In the genomic region with DNA sequence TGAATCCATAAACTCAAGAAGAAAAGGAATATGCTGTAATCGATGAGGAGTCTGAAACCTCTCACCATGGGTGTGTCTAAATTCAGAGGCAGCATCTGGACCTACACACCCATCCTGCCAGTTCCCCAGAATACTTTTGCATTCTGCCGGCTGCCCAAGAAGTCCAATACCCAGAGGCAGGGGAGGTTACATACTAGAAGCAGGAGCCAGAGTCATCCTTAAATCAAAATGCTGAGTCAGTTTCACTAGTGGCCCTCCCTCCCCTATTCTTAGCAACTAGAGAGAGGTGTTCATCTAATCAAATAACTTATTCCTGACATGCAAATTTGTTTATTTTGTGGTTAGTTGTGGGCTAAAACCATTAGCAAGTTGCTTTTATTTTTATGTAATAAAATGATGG, we compare ENCODE assay signal across 17 cellular contexts. TPM values are rescaled to one million over a fixed set of nuclear protein-coding genes. Genes with fewer than 3 reads are reported as not detected.
DNase-seq lines count a peak whose midpoint lies in the region; ATAC-seq and TF ChIP-seq lines count a peak whose summit lies in the region.
"Had no signal": no experiment of that assay in that cellular context is flagged by ENCODE, and none has a peak within 500 bp of the region (broad histone marks: within the 10 kb centered on the region; RNA-seq: fewer than 3 reads in every experiment).

No MANE protein-coding gene starts in this region.

- no peak for TF ChIP-seq POLR2A in thyroid gland (IDR thresholded peaks at IDR 0.05)

- POLR2A ChIA-PET in activated B cell treated with CpG ODN at 0.5 μM for 24 hours (lab: Charles Lee): interaction anchor here (1.0 to 9.3 kb wide), 2 partner anchors 17 to 39 kb away, joined by 3 to 189 read pairs; no protein-coding TSS in a partner anchor

- H3K4me3 ChIP-seq in thyroid gland (replicated peaks in 1 of 3): no peak overlapping the region

- H3K4me1 Mint-ChIP-seq in activated B cell treated with CpG ODN at 0.5 μM for 24 hours: peaks cover 82% of the 10 kb centered on the region
- peaks cover 11% of the 10 kb centered on the region for H3K4me1 Mint-ChIP-seq in activated T-cell treated with anti-CD3 and anti-CD28 coated beads, Interleukin-2, amount 50 U/mL, for 4 hours (ENCODE audit: low read depth)

- H3K27me3 ChIP-seq in layer of hippocampus (ENCODE audit: control insufficient read depth, insufficient read depth, low read length) (no peaks in the 10 kb centered on the region), thyroid gland (no peaks in the 10 kb centered on the region)

- DNase-seq in DMS 273 (lab: John Stamatoyannopoulos, UW; ENCODE audit: unreplicated experiment): peak; percentile 12
- no peak for DNase-seq in DMS 273 treated with DMSO at 0.1 percent for 48 hours (lab: John Stamatoyannopoulos, UW)
- no peak for DNase-seq in activated B cell treated with CpG ODN at 0.5 μM for 24 hours
- DNase-seq in thyroid gland: peak in 1 of 2 donors; percentile 41
- no peak for DNase-seq in activated T-cell treated with anti-CD3 and anti-CD28 coated beads, Interleukin-2, amount 50 U/mL, for 4 hours
- DNase-seq: activated CD4-positive, alpha-beta T cell treated with anti-CD3 and anti-CD28 coated beads, Interleukin-2, amount 50 U/mL, for 4 hours; CD8-positive, alpha-beta T cell; foreskin keratinocyte; GDM1; GOT3; SIG-M5; stimulated activated CD8-positive, alpha-beta memory T cell treated with anti-CD3 and anti-CD28 coated beads, Interleukin-4, amount 100 ng/mL, for 48 hours had no signal

- ATAC-seq in activated B cell treated with CpG ODN at 0.5 μM for 24 hours (ENCODE audit: low read depth) (no peak), GM21529 (IDR thresholded peaks at IDR 0.05; ENCODE audit: unreplicated experiment) (no peak), GM19467 (IDR thresholded peaks at IDR 0.05; ENCODE audit: unreplicated experiment) (no peak)
- ATAC-seq in activated T-cell treated with anti-CD3 and anti-CD28 coated beads, Interleukin-2, amount 50 U/mL, for 4 hours: no peak
- ATAC-seq: activated T-helper 17 cell treated with anti-CD3 and anti-CD28 coated beads, Interleukin-2, amount 50 U/mL, for 72 hours; CD8-positive, alpha-beta T cell; foreskin keratinocyte had no signal

- no peaks in the 10 kb centered on the region for H3K36me3 ChIP-seq in thyroid gland

- CTCF ChIA-PET in activated B cell treated with CpG ODN at 0.5 μM for 24 hours (lab: Charles Lee): no interaction called here

- no peaks in the 10 kb centered on the region for H3K9me3 Mint-ChIP-seq in activated B cell treated with CpG ODN at 0.5 μM for 24 hours
- no peaks in the 10 kb centered on the region for H3K9me3 Mint-ChIP-seq in activated T-cell treated with anti-CD3 and anti-CD28 coated beads, Interleukin-2, amount 50 U/mL, for 4 hours
- H3K9me3 Mint-ChIP-seq: activated T-helper 17 cell treated with anti-CD3 and anti-CD28 coated beads, Interleukin-2, amount 50 U/mL, for 72 hours; CD8-positive, alpha-beta T cell had no signal

- 54 to 58% methylated on average over 2 of the region's 2 CpGs for WGBS in thyroid gland, 2 donors

- H3K9me3 ChIP-seq in thyroid gland: no peaks in the 10 kb centered on the region

- peak overlapping the region; percentile 84 for H3K27ac Mint-ChIP-seq in activated B cell treated with CpG ODN at 0.5 μM for 24 hours
- H3K27ac Mint-ChIP-seq: activated T-helper 17 cell treated with anti-CD3 and anti-CD28 coated beads, Interleukin-2, amount 50 U/mL, for 72 hours; CD8-positive, alpha-beta T cell had no signal

- H3K4me1 ChIP-seq in thyroid gland: peaks cover 31 to 61% of the 10 kb centered on the region in 2 donors

- peak overlapping the region; percentile 70 for H3K27ac ChIP-seq in layer of hippocampus (ENCODE audit: low read depth, low read length)
- peak overlapping the region; percentile 94 to 99 (median 94) for H3K27ac ChIP-seq in thyroid gland
- H3K27ac ChIP-seq: 22Rv1, foreskin keratinocyte had no signal

- H3K27me3 Mint-ChIP-seq in activated B cell treated with CpG ODN at 0.5 μM for 24 hours: no peaks in the 10 kb centered on the region
- H3K27me3 Mint-ChIP-seq in activated T-cell treated with anti-CD3 and anti-CD28 coated beads, Interleukin-2, amount 50 U/mL, for 4 hours (ENCODE audit: low read depth): peaks cover 56% of the 10 kb centered on the region

- TF ChIP-seq CTCF in activated B cell treated with CpG ODN at 0.5 μM for 24 hours (IDR thresholded peaks at IDR 0.05): no peak
- TF ChIP-seq CTCF in thyroid gland (IDR thresholded peaks at IDR 0.05): no peak

- H3K36me3 Mint-ChIP-seq in activated B cell treated with CpG ODN at 0.5 μM for 24 hours (ENCODE audit: low read depth): peaks cover 3% of the 10 kb centered on the region
- H3K36me3 Mint-ChIP-seq in activated T-cell treated with anti-CD3 and anti-CD28 coated beads, Interleukin-2, amount 50 U/mL, for 4 hours (ENCODE audit: insufficient read depth): no peaks in the 10 kb centered on the region
- H3K36me3 Mint-ChIP-seq: CD8-positive, alpha-beta T cell had no signal

- H3K4me3 Mint-ChIP-seq in activated B cell treated with CpG ODN at 0.5 μM for 24 hours: peak overlapping the region; percentile 60
- H3K4me3 Mint-ChIP-seq in activated T-cell treated with anti-CD3 and anti-CD28 coated beads, Interleukin-2, amount 50 U/mL, for 4 hours: no peak overlapping the region
- H3K4me3 Mint-ChIP-seq: activated T-helper 17 cell treated with anti-CD3 and anti-CD28 coated beads, Interleukin-2, amount 50 U/mL, for 72 hours; CD8-positive, alpha-beta T cell had no signal

- intact Hi-C loops in activated B cell treated with CpG ODN at 0.5 μM for 24 hours (cut with micrococcal nuclease): loop anchor here (5.0 kb wide), 2 partner anchors 585 to 865 kb away; partner anchors contain the start of gene KRAS
- intact Hi-C loops in thyroid gland (cut with DNase I): no loop called here

RNA-seq across cellular contexts. Expression of gene BHLHE41, which starts 8.0 kb away (rescaled TPM):
- total RNA-seq in activated B cell treated with CpG ODN at 0.5 μM for 24 hours (34.5 and 40.5 TPM in 2 replicates), thyroid gland (10 to 100 TPM; 32.6 to 67.4 (median 34.3) TPM)
- total RNA-seq in activated T-cell treated with anti-CD3 and anti-CD28 coated beads, Interleukin-2, amount 50 U/mL, for 4 hours: under 1 TPM in 2 of 3 donors, not detected in 1; 0.05 to 0.28 TPM
- total RNA-seq: activated T-helper 17 cell treated with anti-CD3 and anti-CD28 coated beads, Interleukin-2, amount 50 U/mL, for 72 hours; CD8-positive, alpha-beta T cell had no signal

Comparison
In these comparisons a context has a peak if more than half of its experiments do, and no peak if none do; other contexts are left out.
1. RNA of gene BHLHE41, which starts 8.0 kb away (total RNA-seq): 32.6 to 67.4 TPM in thyroid gland and 34.5 to 40.5 TPM in activated B cell treated with CpG ODN at 0.5 μM for 24 hours; 0.05 to 0.28 TPM in activated T-cell treated with anti-CD3 and anti-CD28 coated beads, Interleukin-2, amount 50 U/mL, for 4 hours; every median in the first group is over 10 times any median in the second.